Comparison of ENCODE assay signal across 13 cellular contexts in the genomic region with DNA sequence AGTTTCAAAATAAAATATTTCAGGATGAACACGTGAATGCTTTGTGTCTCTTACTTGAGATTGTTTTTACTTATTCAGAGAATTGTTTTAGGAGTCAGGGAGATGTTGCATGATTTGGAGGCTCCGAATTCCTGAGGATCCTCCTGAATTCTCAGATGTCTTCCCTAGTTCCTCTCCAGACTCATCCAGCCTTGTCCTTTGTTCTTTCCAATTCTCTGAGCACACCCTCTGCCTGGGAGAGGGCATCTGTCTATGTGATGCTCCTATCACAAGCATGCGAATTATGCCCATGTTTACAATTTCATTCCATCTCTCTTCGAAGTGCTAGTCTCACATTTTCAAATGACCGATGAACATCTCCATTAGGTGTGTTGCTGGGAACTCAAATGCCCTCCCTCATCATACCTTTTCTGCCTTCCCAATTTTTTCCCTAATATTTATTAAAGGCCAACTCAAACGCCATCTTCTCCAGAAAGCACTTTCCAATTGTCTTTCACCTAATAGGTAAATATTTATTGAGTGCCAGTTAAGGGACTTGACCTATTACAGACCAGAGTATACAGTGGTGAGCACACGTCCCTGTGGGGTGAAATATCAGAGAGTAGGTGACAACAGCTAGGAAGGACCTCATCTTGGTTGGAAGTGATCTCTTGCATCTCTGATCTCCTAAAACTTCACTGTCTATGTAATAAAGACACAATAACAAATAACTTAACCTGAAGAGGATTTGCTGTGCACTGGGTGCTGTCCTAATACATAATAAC.
"Had no signal": no experiment of that assay in that cellular context is flagged by ENCODE, and none has a peak within 500 bp of the region (broad histone marks: within the 10 kb centered on the region; RNA-seq: fewer than 3 reads in every experiment).

No MANE protein-coding gene starts in this region.

- H3K9ac ChIP-seq: neural progenitor cell had no signal

- H3K27me3 ChIP-seq: cardiac muscle cell, esophagus squamous epithelium, neural progenitor cell, tibial artery had no signal

- H3K36me3 ChIP-seq: cardiac muscle cell, esophagus squamous epithelium, neural progenitor cell, tibial artery, WERI-Rb-1 had no signal

- H3K4me1 ChIP-seq: neural progenitor cell had no signal

- H3K9me3 Mint-ChIP-seq: activated naive CD4-positive, alpha-beta T cell treated with anti-CD3 and anti-CD28 coated beads for 36 hours; neural progenitor cell had no signal

- H3K9me3 ChIP-seq: esophagus squamous epithelium, tibial artery had no signal

- H3K36me3 Mint-ChIP-seq: neural progenitor cell had no signal

- DNase-seq: activated CD4-positive, alpha-beta T cell treated with anti-CD3 and anti-CD28 coated beads for 4 hours; activated naive CD4-positive, alpha-beta T cell treated with anti-CD3 and anti-CD28 coated beads for 36 hours; esophagus squamous epithelium; foreskin melanocyte; head of caudate nucleus; retina; stimulated activated CD4-positive, alpha-beta T cell treated with anti-CD3 and anti-CD28 coated beads, Interleukin-4, amount 100 ng/mL, for 4 hours; T-helper 1 cell; tibial artery; WERI-Rb-1 had no signal

- H3K4me3 Mint-ChIP-seq: activated naive CD4-positive, alpha-beta T cell treated with anti-CD3 and anti-CD28 coated beads for 36 hours; neural progenitor cell had no signal

- H3K27ac Mint-ChIP-seq: activated naive CD4-positive, alpha-beta T cell treated with anti-CD3 and anti-CD28 coated beads for 36 hours; neural progenitor cell had no signal

- H3K4me3 ChIP-seq: cardiac muscle cell, esophagus squamous epithelium, neural progenitor cell, skin epidermis, tibial artery had no signal

- H3K27ac ChIP-seq: cardiac muscle cell, neural progenitor cell, skin epidermis, tibial artery, WERI-Rb-1 had no signal
